Comparison of ENCODE assay signal across 7 cellular contexts in the genomic region with DNA sequence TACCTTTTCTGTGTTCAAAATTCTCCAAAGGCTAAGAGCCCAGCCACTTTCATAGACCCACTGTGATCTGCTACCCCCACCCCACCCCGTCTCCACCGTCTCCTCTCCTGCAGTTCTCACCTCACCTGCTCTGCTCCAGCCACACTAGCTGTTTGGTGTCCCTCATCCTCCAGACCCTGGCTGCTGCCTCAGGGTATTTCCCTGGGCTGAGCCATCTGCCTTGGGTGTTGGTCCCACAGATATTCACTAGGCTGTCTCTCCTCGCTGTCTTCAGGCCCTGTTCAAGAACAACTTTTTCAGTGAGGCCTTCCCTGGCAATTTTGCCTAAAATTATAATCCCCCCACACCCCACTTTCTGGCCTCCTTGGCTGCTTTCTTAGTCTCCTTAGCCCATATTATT. TPM values are rescaled to one million over a fixed set of nuclear protein-coding genes. Genes with fewer than 3 reads are reported as not detected.
"Had no signal": no experiment of that assay in that cellular context is flagged by ENCODE, and none has a peak within 500 bp of the region (broad histone marks: within the 10 kb centered on the region; RNA-seq: fewer than 3 reads in every experiment).

No MANE protein-coding gene starts in this region.

- H3K9ac ChIP-seq: KMS-11 had no signal

- DNase-seq: IMR-90, KBM-7, KG1 had no signal

- H3K4me3 ChIP-seq: K562 had no signal

- H3K4me2 ChIP-seq: KMS-11 had no signal

- ATAC-seq: HepG2, K562 had no signal

- H3K27ac ChIP-seq: HL-60, KMS-11 had no signal

RNA-seq across cellular contexts. Expression of a gene that starts 31.8 kb away (rescaled TPM):
- polyA plus RNA-seq: HepG2, IMR-90 had no signal
